ENCODE assay signal across 12 cellular contexts in the genomic region with DNA sequence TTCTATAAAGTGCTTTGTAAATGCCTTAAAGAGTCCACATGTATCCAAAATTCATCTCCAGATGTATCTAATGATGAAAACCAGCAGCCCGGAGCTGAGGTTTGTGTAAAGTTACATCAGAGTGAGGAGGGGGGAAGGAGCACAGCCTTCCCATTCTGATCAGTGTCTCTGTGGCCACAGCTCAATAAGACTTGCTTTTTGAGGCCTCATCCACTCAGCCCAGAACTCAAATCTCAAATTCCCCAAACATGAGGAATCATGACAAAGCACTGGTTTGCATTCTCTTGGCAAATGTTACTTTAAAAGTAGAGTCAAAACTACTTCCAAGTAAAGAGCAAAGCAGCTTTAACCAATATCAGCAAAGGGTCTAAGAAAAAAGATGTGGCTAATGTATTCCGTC. TPM values are rescaled to one million over a fixed set of nuclear protein-coding genes. Genes with fewer than 3 reads are reported as not detected.
DNase-seq lines count a peak whose midpoint lies in the region; ATAC-seq, FAIRE-seq and TF ChIP-seq lines count a peak whose summit lies in the region.
"Had no signal": no experiment of that assay in that cellular context is flagged by ENCODE, and none has a peak within 500 bp of the region (broad histone marks: within the 10 kb centered on the region; RNA-seq: fewer than 3 reads in every experiment).

No MANE protein-coding gene starts in this region.

- no peak overlapping the region for H3K4me3 Mint-ChIP-seq in mesothelial cell of epicardium
- H3K4me3 Mint-ChIP-seq: dendritic cell treated with granulocyte-macrophage colony-stimulating factor and Interleukin-4, amounts not matched to agents 40 ng/mL and 50 ng/mL, for 4 days had no signal

- no peak for FAIRE-seq in A549 (lab: Jason Lieb, UNC)

- DNase-seq in A549 (ENCODE audit: low read depth in 1 of 2, low spot score in 1 of 2) (no peak), HS-5 (ENCODE audit: low read depth) (peak; percentile 77), cardiac fibroblast (ENCODE audit: low read depth in 2 of 2) (peak; percentile 83 to 92), mesothelial cell of epicardium (ENCODE audit: low spot score in 2 of 2, unreplicated experiment in 2 of 2) (no peak), GM13977 (ENCODE audit: low spot score) (no peak), GM13976 (ENCODE audit: low spot score) (no peak), NCI-H2171 (lab: John Stamatoyannopoulos, UW) (no peak)
- DNase-seq: activated T-cell treated with anti-CD3 and anti-CD28 coated beads, Interleukin-2, amount 50 U/mL, for 1 hour; NCI-H187 treated with DMSO at 0.1 percent for 48 hours; nucleus accumbens had no signal

- no peaks in the 10 kb centered on the region for H3K36me3 Mint-ChIP-seq in mesothelial cell of epicardium

- no peaks in the 10 kb centered on the region for H3K9me3 Mint-ChIP-seq in mesothelial cell of epicardium

- H3K4me3 ChIP-seq in A549, result no peak overlapping the region
- H3K4me3 ChIP-seq in cardiac fibroblast (replicated peaks in 1 of 2; ENCODE audit: low read depth in 2 of 2, low read length in 2 of 2), result no peak overlapping the region

- WGBS in A549 (ENCODE audit: missing lambda C conversion rate), result 73% methylated on average over 2 of the region's 2 CpGs

- TF ChIP-seq RAD21 in A549 (conservative IDR thresholded peaks at IDR 0.05 in 1 of 2, IDR thresholded peaks at IDR 0.05 in 1 of 2), result no peak

- CTCF ChIA-PET in A549 (lab: Yijun Ruan, JAX), result interaction anchor here (1.0 to 3.6 kb wide), 4 partner anchors 19 to 407 kb away, joined by 3 to 20 read pairs (median 6); no protein-coding TSS in a partner anchor

- H3K4me2 ChIP-seq in A549, result peak overlapping the region; percentile 67

- H3K4me1 Mint-ChIP-seq in mesothelial cell of epicardium, result peaks cover 37% of the 10 kb centered on the region

- in situ Hi-C loops in GM13977 (cut with MboI; ENCODE audit: low pct_unique_long_range_greater_than_20kb, low sequenced_read_pairs, unreplicated experiment), result no loop called here
- in situ Hi-C loops in GM13976 (cut with MboI; ENCODE audit: low sequenced_read_pairs, unreplicated experiment), result no loop called here

- no peaks in the 10 kb centered on the region for H3K9me3 ChIP-seq in A549

- ATAC-seq in A549 (no peak), GM18870 (IDR thresholded peaks at IDR 0.05; ENCODE audit: unreplicated experiment) (no peak)

- H3K27me3 Mint-ChIP-seq in mesothelial cell of epicardium (ENCODE audit: low read depth), result no peaks in the 10 kb centered on the region

- peak overlapping the region; percentile 79 to 86 for H3K27ac ChIP-seq in A549

- POLR2A ChIA-PET in A549 (lab: Yijun Ruan, JAX), result interaction anchor here (2.3 kb wide), 1 partner anchor 30 kb away, joined by 26 read pairs; a partner anchor contains a TSS

- no peak for TF ChIP-seq CTCF in A549 (IDR thresholded peaks at IDR 0.05)
- no peak for TF ChIP-seq CTCF in cardiac fibroblast (IDR thresholded peaks at IDR 0.05; ENCODE audit: low read depth, low read length)
- TF ChIP-seq CTCF in mesothelial cell of epicardium (IDR thresholded peaks at IDR 0.05; ENCODE audit: unreplicated experiment), result no peak
- TF ChIP-seq CTCF in GM13977 (IDR thresholded peaks at IDR 0.05; ENCODE audit: extremely low read depth, insufficient read depth, missing control alignments), result no peak
- TF ChIP-seq CTCF in GM13976 (IDR thresholded peaks at IDR 0.05; ENCODE audit: borderline replicate concordance, control extremely low read depth, extremely low read depth, insufficient read depth, missing control alignments), result no peak

- no peak for TF ChIP-seq POLR2A in A549 (IDR thresholded peaks at IDR 0.05; ENCODE audit: low read length)

- H3K4me1 ChIP-seq in A549, result peaks cover 68% of the 10 kb centered on the region

- no peak for TF ChIP-seq EP300 in A549 (IDR thresholded peaks at IDR 0.05)

- peak overlapping the region; percentile 93 for H3K27ac Mint-ChIP-seq in mesothelial cell of epicardium
- H3K27ac Mint-ChIP-seq: dendritic cell treated with granulocyte-macrophage colony-stimulating factor and Interleukin-4, amounts not matched to agents 40 ng/mL and 50 ng/mL, for 4 days had no signal

TF ChIP-seq in A549, 52 proteins besides CTCF, POLR2A, EP300 and RAD21:
- TF ChIP-seq HOXB5 (CRISPR knock-in tag; IDR thresholded peaks at IDR 0.05), result no peak
- TF ChIP-seq MYC (IDR thresholded peaks at IDR 0.05; ENCODE audit: borderline replicate concordance, low read length), result no peak
- no peak for TF ChIP-seq JUNB (IDR thresholded peaks at IDR 0.05)
- no peak for TF ChIP-seq GATA3 (IDR thresholded peaks at IDR 0.05; ENCODE audit: borderline replicate concordance)

RNA-seq across cellular contexts. Expression of a gene that starts 30.8 kb away (rescaled TPM):
- polyA plus RNA-seq in A549 (2011; rRNA removed) (46.5 and 57.2 TPM in 2 replicates), A549 (2017; fragmentation: RNase III; extraction: RNeasy Plus Mini Kit Qiagen cat#74134 plus additional on column Dnase treatment) (58.1 to 90.6 TPM (median 62.5 TPM) in 3 replicates)
- polyA plus RNA-seq in A549 (2012; cell fraction: cytosol; rRNA removed), result 82.1 and 97.6 TPM in 2 replicates
- 197 and 256 TPM in 2 replicates for polyA plus RNA-seq in A549 (2012; cell fraction: nucleus; rRNA removed)
- polyA minus RNA-seq in A549 (2011; rRNA and poly(A)+ RNA removed), result 31.6 and 37.0 TPM in 2 replicates
- total RNA-seq in mesothelial cell of epicardium, result 731 to 797 TPM (median 760 TPM) in 3 replicates

Comparison
In these comparisons a context has a peak if more than half of its experiments do, and no peak if none do; other contexts are left out.
1. DNase-seq: peak in HS-5 (single experiment) and cardiac fibroblast (2 of 2); none in A549 (0 of 2), mesothelial cell of epicardium (0 of 2), GM13977 (single experiment), GM13976 (single experiment) and NCI-H2171 (single experiment).